ENCODE assay signal across 1 cellular context in the genomic region with DNA sequence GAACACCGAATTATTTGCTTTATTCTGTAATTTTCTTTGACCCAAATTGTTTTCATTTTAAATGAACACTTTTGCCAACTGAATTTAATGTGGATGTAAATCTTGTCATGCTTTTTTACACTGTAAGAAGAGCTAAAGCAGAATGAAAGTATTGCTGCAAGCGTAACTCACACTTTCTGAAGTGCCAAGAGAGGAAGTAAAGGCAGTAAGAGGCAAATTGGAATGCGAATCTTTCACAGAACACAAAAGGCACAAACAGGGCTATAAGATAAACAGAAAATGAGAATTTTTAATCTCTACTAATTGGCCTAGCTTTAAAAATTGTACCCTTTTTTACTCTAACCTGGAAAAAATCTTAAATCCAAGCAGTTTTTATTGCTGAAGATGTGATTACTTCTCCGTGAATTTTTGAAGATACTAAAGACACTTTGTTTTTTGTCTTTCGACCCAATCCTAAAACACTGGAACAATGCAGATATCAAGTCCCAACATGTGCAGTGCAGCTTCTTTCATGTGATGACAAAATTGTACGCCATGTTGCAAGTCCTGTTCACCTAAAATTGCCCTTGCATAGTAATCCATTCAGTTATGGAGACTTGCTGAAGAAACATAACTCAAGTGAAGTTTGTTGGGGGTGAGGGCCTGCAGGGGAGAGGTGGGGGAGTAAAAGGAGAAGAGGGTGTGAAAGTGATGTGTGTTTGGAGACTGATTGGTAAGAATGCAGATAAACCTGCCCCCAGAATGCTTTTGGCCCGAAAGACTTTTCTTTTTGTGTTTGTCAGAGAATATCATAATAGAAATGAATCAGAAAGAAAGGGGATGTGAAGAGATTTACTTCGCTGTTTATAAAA.
TF ChIP-seq lines count a peak whose summit lies in the region.

No MANE protein-coding gene starts in this region.

TF ChIP-seq in K562, 482 proteins besides CTCF, POLR2A, EP300 and RAD21:
- TF ChIP-seq CBFA2T3 (IDR thresholded peaks at IDR 0.05) (peak; percentile 61), ARNT (IDR thresholded peaks at IDR 0.05) (no peak), TAL1 (IDR thresholded peaks at IDR 0.05) (peak; percentile 34; the same call in 1 of the 2 replicates), NEUROD1 (IDR thresholded peaks at IDR 0.05; ENCODE audit: borderline replicate concordance, low read depth, low read length, partially characterized antibody) (no peak), BCLAF1 (IDR thresholded peaks at IDR 0.05; ENCODE audit: borderline replicate concordance in 1 of 2, control insufficient read depth in 1 of 2, low read depth in 2 of 2, low read length in 1 of 2) (0 out of 4 replicates have a peak, but pooled peaks of 1 of the 2 experiments have one; percentile 20), NCOR1 (IDR thresholded peaks at IDR 0.05) (peak; percentile 26), KDM1A (IDR thresholded peaks at IDR 0.05) (0 out of 4 replicates have a peak, but pooled peaks of 1 of the 2 experiments have one; percentile 20), RBM15 (IDR thresholded peaks at IDR 0.05; ENCODE audit: insufficient read depth, low read length) (no peak), MGA (IDR thresholded peaks at IDR 0.05) (peak; percentile 43; the same call in 1 of the 2 replicates), TEAD4 (IDR thresholded peaks at IDR 0.05; ENCODE audit: low read length) (0 out of 2 replicates have a peak, but pooled peaks have one; percentile 34), TEAD4 (CRISPR knock-in tag; IDR thresholded peaks at IDR 0.05; ENCODE audit: borderline replicate concordance) (no peak), ZNF561 (CRISPR knock-in tag; conservative IDR thresholded peaks at IDR 0.05) (no peak), GATA2 (CRISPR knock-in tag; IDR thresholded peaks at IDR 0.05) (0 out of 2 replicates have a peak, but pooled peaks have one; percentile 1), RCOR1 (IDR thresholded peaks at IDR 0.05; ENCODE audit: borderline replicate concordance in 1 of 2, low read depth in 2 of 2, low read length in 2 of 2) (0 out of 4 replicates have a peak, but pooled peaks of 1 of the 2 experiments have one; percentile 1), GTF2F1 (IDR thresholded peaks at IDR 0.05; ENCODE audit: low read depth, low read length) (no peak), NFIC (IDR thresholded peaks at IDR 0.05) (peak; percentile 31; the same call in 1 of the 2 replicates), NRF1 (conservative IDR thresholded peaks at IDR 0.05 in 1 of 2, IDR thresholded peaks at IDR 0.05 in 1 of 2) (no peak), NBN (IDR thresholded peaks at IDR 0.05; ENCODE audit: low read depth) (0 out of 2 replicates have a peak, but pooled peaks have one; percentile 2), ARID1B (IDR thresholded peaks at IDR 0.05) (peak; percentile 33; the same call in 1 of the 2 replicates), DPF2 (IDR thresholded peaks at IDR 0.05) (0 out of 2 replicates have a peak, but pooled peaks have one; percentile 6), SPI1 (IDR thresholded peaks at IDR 0.05; ENCODE audit: borderline replicate concordance, low read depth, low read length) (peak; percentile 53; the same call in 1 of the 2 replicates), MAFG (tag; conservative IDR thresholded peaks at IDR 0.05) (0 out of 2 replicates have a peak, but pooled peaks have one; percentile 2)
- TF ChIP-seq, protein P1, sequence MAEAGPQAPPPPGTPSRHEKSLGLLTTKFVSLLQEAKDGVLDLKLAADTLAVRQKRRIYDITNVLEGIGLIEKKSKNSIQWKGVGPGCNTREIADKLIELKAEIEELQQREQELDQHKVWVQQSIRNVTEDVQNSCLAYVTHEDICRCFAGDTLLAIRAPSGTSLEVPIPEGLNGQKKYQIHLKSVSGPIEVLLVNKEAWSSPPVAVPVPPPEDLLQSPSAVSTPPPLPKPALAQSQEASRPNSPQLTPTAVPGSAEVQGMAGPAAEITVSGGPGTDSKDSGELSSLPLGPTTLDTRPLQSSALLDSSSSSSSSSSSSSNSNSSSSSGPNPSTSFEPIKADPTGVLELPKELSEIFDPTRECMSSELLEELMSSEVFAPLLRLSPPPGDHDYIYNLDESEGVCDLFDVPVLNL (CRISPR knock-in tag; IDR thresholded peaks at IDR 0.05; ENCODE audit: low read depth) = no peak
TF ChIP-seq in K562: peak in this region for 15.
